ENCODE assay signal across 1 cellular context in genomic region chr20:47328841-47329448, GRCh38.
TF ChIP-seq lines count a peak whose summit lies in the region.

No MANE protein-coding gene starts in this region.

TF ChIP-seq in HepG2, 621 proteins besides CTCF, POLR2A, EP300 and RAD21 (continued from another document):
- TF ChIP-seq, protein P1, sequence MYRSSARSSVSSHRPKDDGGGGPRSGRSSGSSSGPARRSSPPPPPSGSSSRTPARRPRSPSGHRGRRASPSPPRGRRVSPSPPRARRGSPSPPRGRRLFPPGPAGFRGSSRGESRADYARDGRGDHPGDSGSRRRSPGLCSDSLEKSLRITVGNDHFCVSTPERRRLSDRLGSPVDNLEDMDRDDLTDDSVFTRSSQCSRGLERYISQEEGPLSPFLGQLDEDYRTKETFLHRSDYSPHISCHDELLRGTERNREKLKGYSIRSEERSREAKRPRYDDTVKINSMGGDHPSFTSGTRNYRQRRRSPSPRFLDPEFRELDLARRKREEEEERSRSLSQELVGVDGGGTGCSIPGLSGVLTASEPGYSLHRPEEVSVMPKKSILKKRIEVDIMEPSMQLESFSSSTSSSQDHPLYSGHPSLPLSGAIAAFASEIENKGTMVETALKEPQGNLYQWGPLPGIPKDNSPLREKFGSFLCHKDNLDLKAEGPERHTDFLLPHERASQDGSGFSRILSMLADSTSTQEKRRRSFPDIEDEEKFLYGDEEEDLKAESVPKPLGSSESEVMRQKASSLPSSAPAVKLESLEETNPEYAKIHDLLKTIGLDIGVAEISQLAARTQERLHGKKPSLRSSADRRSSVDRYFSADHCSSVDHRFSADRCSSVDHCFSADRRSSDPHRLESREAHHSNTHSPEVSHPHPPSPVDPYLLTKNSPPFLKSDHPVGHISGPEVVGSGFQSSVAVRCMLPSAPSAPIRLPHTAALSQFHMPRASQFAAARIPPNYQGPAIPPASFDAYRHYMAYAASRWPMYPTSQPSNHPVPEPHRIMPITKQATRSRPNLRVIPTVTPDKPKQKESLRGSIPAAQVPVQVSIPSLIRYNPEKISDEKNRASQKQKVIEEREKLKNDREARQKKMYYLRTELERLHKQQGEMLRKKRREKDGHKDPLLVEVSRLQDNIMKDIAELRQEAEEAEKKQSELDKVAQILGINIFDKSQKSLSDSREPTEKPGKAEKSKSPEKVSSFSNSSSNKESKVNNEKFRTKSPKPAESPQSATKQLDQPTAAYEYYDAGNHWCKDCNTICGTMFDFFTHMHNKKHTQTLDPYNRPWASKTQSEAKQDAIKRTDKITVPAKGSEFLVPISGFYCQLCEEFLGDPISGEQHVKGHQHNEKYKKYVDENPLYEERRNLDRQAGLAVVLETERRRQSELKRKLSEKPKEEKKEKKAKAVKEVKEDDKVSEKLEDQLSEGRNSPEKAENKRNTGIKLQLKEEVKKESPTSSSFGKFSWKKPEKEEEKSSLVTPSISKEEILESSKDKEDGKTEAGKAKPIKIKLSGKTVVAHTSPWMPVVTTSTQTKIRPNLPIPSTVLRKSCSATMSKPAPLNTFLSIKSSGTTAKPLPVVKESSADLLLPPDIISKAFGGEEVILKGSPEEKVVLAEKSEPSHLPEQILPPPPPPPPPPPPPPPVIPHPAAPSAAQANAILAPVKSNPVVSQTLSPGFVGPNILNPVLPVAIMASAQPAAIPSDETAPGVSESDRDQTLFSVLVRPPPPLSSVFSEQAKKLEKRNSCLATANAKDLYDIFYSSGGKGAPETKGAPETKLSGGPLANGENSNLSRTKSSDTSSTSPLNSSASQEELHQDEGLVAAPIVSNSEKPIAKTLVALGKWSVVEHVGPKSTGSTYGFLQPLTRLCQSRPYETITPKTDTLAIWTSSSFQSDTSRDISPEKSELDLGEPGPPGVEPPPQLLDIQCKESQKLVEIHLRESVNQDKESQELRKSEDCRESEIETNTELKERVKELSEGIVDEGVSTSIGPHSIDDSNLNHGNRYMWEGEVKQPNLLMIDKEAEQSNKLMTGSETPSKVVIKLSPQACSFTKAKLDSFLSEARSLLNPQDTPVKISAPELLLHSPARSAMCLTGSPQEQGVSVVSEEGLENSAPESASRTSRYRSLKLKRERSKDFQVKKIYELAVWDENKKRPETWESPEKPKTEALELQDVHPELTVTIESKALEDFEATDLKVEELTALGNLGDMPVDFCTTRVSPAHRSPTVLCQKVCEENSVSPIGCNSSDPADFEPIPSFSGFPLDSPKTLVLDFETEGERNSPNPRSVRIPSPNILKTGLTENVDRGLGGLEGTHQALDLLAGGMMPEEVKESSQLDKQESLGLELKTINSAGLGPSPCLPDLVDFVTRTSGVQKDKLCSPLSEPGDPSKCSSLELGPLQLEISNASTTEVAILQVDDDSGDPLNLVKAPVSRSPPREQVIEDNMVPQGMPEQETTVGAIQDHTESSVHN (CRISPR knock-in tag; IDR thresholded peaks at IDR 0.05) = 0 out of 2 replicates have a peak, but pooled peaks have one; percentile 20
- TF ChIP-seq ATM (IDR thresholded peaks at IDR 0.05; ENCODE audit: borderline replicate concordance) = no peak
- TF ChIP-seq, protein P2, sequence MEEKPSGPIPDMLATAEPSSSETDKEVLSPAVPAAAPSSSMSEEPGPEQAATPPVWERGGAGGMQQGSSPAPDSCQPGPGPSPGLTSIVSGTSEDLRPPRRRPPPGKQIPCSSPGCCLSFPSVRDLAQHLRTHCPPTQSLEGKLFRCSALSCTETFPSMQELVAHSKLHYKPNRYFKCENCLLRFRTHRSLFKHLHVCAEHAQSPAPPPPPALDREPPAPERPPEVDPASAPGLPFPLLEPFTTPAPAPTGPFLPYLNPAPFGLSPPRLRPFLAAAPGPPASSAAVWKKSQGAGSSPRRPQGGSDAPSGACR (CRISPR knock-in tag; IDR thresholded peaks at IDR 0.05) = 0 out of 2 replicates have a peak, but pooled peaks have one; percentile 56
- no peak for TF ChIP-seq ZNF232 (CRISPR knock-in tag; IDR thresholded peaks at IDR 0.05; ENCODE audit: borderline replicate concordance)
- 0 out of 2 replicates have a peak, but pooled peaks have one; percentile 21 for TF ChIP-seq ZNF567 (CRISPR knock-in tag; IDR thresholded peaks at IDR 0.05; ENCODE audit: borderline replicate concordance)
- TF ChIP-seq GZF1 (CRISPR knock-in tag; IDR thresholded peaks at IDR 0.05) = peak; percentile 89
- TF ChIP-seq ZNF761 (CRISPR knock-in tag; conservative IDR thresholded peaks at IDR 0.05) = 0 out of 2 replicates have a peak, but pooled peaks have one; percentile 41
- 0 out of 2 replicates have a peak, but pooled peaks have one; percentile 39 for TF ChIP-seq PAF1 (CRISPR knock-in tag; IDR thresholded peaks at IDR 0.05)
- TF ChIP-seq PHF8 (CRISPR knock-in tag; IDR thresholded peaks at IDR 0.05) = no peak
- TF ChIP-seq ARNT2 (CRISPR knock-in tag; IDR thresholded peaks at IDR 0.05; ENCODE audit: low read depth) = 0 out of 2 replicates have a peak, but pooled peaks have one; percentile 36
- TF ChIP-seq ZNF737 (CRISPR knock-in tag; IDR thresholded peaks at IDR 0.05; ENCODE audit: borderline replicate concordance) = no peak
- no peak for TF ChIP-seq ZNF75D (CRISPR knock-in tag; IDR thresholded peaks at IDR 0.05; ENCODE audit: borderline replicate concordance)
- no peak for TF ChIP-seq MBD4 (IDR thresholded peaks at IDR 0.05; ENCODE audit: borderline replicate concordance, low read length)
- TF ChIP-seq AGO2 (optimal IDR thresholded peaks at IDR 0.05; ENCODE audit: low read depth, low read length) = no peak
- TF ChIP-seq ZZZ3 (CRISPR knock-in tag; IDR thresholded peaks at IDR 0.05; ENCODE audit: borderline replicate concordance) = 0 out of 2 replicates have a peak, but pooled peaks have one; percentile 6
- TF ChIP-seq ZBTB8A (CRISPR knock-in tag; IDR thresholded peaks at IDR 0.05; ENCODE audit: borderline replicate concordance, low read depth) = 0 out of 2 replicates have a peak, but pooled peaks have one; percentile 45
